ENCODE assay signal across 8 cellular contexts in the genomic region with DNA sequence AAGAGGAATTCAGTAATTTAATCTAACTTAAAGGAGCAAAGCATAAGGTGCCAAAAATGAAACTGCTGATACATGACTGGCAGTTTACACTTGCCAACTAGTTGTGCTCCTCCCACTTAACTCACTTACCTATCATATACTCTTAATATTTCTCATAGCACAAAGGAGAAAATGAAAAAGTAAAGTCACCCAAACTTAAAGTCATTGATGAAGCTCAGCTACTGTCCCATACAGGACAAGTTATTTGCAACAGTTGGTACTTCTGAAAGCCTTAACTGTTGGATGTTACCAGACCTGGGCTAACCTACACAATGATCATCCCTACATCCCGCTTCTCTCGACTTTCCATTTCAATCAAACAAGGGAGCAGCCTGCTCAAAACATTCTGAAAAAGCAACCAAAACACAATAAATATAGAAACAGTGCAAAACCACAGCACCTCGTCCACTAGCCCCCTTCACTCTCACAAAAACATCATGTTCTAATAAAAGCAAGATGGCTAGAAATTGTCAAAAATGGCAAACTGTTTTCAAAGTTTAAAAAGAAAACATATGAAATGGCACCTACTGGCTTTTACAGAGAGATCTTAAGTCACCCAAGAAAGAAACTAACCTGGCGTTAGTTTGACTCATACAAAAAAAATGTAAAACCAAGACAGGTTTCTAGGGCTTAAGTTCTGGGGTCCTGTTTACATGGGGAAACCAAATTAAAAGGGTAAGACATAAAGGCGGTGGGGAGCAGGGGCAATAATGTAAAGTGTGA. TPM values are rescaled to one million over a fixed set of nuclear protein-coding genes. Genes with fewer than 3 reads are reported as not detected.
DNase-seq lines count a peak whose midpoint lies in the region; TF ChIP-seq lines count a peak whose summit lies in the region.

No MANE protein-coding gene starts in this region.

- H3K36me3 Mint-ChIP-seq in HFFc6 (ENCODE audit: low read depth), result peaks cover 7% of the 10 kb centered on the region
- peaks cover 41% of the 10 kb centered on the region for H3K36me3 Mint-ChIP-seq in activated CD4-positive, alpha-beta memory T cell treated with anti-CD3 and anti-CD28 coated beads, Interleukin-2, amount 10 ng/mL, durations not matched to agents 7 days and 5 days (ENCODE audit: low read depth)
- peaks cover 4% of the 10 kb centered on the region for H3K36me3 Mint-ChIP-seq in glutamatergic neuron (ENCODE audit: unreplicated experiment)

- H3K4me2 ChIP-seq in BLaER1, result peak overlapping the region; percentile 90

- no peaks in the 10 kb centered on the region for H3K27me3 ChIP-seq in BLaER1

- H3K9me3 Mint-ChIP-seq in HFFc6, result no peaks in the 10 kb centered on the region
- H3K9me3 Mint-ChIP-seq in activated CD4-positive, alpha-beta memory T cell treated with anti-CD3 and anti-CD28 coated beads, Interleukin-2, amount 10 ng/mL, durations not matched to agents 7 days and 5 days, result no peaks in the 10 kb centered on the region
- peaks cover 12% of the 10 kb centered on the region for H3K9me3 Mint-ChIP-seq in glutamatergic neuron (ENCODE audit: unreplicated experiment)

- H3K27me3 Mint-ChIP-seq in HFFc6 (ENCODE audit: insufficient read depth), result peaks cover 3% of the 10 kb centered on the region; the same call in 1 of the 2 replicates
- H3K27me3 Mint-ChIP-seq in activated CD4-positive, alpha-beta memory T cell treated with anti-CD3 and anti-CD28 coated beads, Interleukin-2, amount 10 ng/mL, durations not matched to agents 7 days and 5 days, result no peaks in the 10 kb centered on the region
- peaks cover 8% of the 10 kb centered on the region for H3K27me3 Mint-ChIP-seq in glutamatergic neuron (ENCODE audit: unreplicated experiment)

- POLR2A ChIA-PET in activated CD4-positive, alpha-beta memory T cell treated with anti-CD3 and anti-CD28 coated beads, Interleukin-2, amount 10 ng/mL, durations not matched to agents 7 days and 5 days (lab: Charles Lee), result interaction anchor here (0.6 to 3.3 kb wide), 9 partner anchors 11 to 1387 kb away, joined by 3 to 55 read pairs (median 4); partner anchors contain the start of genes BCAS3, BRIP1 and INTS2

- CTCF ChIA-PET in activated CD4-positive, alpha-beta memory T cell treated with anti-CD3 and anti-CD28 coated beads, Interleukin-2, amount 10 ng/mL, durations not matched to agents 7 days and 5 days (lab: Charles Lee), result interaction anchor here (1.1 to 1.6 kb wide), 2 partner anchors 12 to 45 kb away, joined by 4 to 5 read pairs; no protein-coding TSS in a partner anchor

- H3K4me1 Mint-ChIP-seq in HFFc6 (ENCODE audit: low read depth) (peaks cover 35% of the 10 kb centered on the region), glutamatergic neuron (ENCODE audit: low read depth, unreplicated experiment) (peaks cover 24% of the 10 kb centered on the region)
- H3K4me1 Mint-ChIP-seq in activated CD4-positive, alpha-beta memory T cell treated with anti-CD3 and anti-CD28 coated beads, Interleukin-2, amount 10 ng/mL, durations not matched to agents 7 days and 5 days, result peaks cover 41% of the 10 kb centered on the region

- H3K27ac ChIP-seq in BLaER1, result peak overlapping the region; percentile 78

- TF ChIP-seq CTCF in HFFc6 (IDR thresholded peaks at IDR 0.05), result no peak
- no peak for TF ChIP-seq CTCF in glutamatergic neuron (IDR thresholded peaks at IDR 0.05; ENCODE audit: partially characterized antibody, unreplicated experiment)

- H4K20me1 ChIP-seq in BLaER1, result peaks cover 57% of the 10 kb centered on the region

- H3K4me3 Mint-ChIP-seq in HFFc6, result peak overlapping the region; percentile 96
- H3K4me3 Mint-ChIP-seq in activated CD4-positive, alpha-beta memory T cell treated with anti-CD3 and anti-CD28 coated beads, Interleukin-2, amount 10 ng/mL, durations not matched to agents 7 days and 5 days, result peak overlapping the region; percentile 94
- H3K4me3 Mint-ChIP-seq in glutamatergic neuron (ENCODE audit: unreplicated experiment), result peak overlapping the region; percentile 98

- H3K27ac Mint-ChIP-seq in HFFc6 (peak overlapping the region; percentile 81), glutamatergic neuron (ENCODE audit: unreplicated experiment) (peak overlapping the region; percentile 98)
- peak overlapping the region; percentile 93 for H3K27ac Mint-ChIP-seq in activated CD4-positive, alpha-beta memory T cell treated with anti-CD3 and anti-CD28 coated beads, Interleukin-2, amount 10 ng/mL, durations not matched to agents 7 days and 5 days

- no peak for DNase-seq in HFFc6
- no peak for DNase-seq in activated CD4-positive, alpha-beta memory T cell treated with anti-CD3 and anti-CD28 coated beads, Interleukin-2, amount 10 ng/mL, durations not matched to agents 7 days and 5 days
- no peak for DNase-seq in glutamatergic neuron
- no peak for DNase-seq in skeletal muscle cell (ENCODE audit: low read depth)
- no peak for DNase-seq in UCSD-AML1 (lab: John Stamatoyannopoulos, UW; ENCODE audit: unreplicated experiment)
- no peak for DNase-seq in GF-D8 (lab: John Stamatoyannopoulos, UW)
- DNase-seq in SHP77 (lab: John Stamatoyannopoulos, UW), result no peak

- H3K36me3 ChIP-seq in BLaER1, result peaks cover 31% of the 10 kb centered on the region

- peaks cover 34% of the 10 kb centered on the region for H3K4me1 ChIP-seq in BLaER1

- H3K4me3 ChIP-seq in BLaER1, result peak overlapping the region; percentile 98
- peak overlapping the region; percentile 94 for H3K4me3 ChIP-seq in skeletal muscle cell (ENCODE audit: low read depth, low read length)

- no peaks in the 10 kb centered on the region for H3K9me3 ChIP-seq in BLaER1

- H3K9ac ChIP-seq in BLaER1, result peak overlapping the region; percentile 100

RNA-seq across cellular contexts. Expression of gene MED13, which starts 0.9 kb away (rescaled TPM):
- total RNA-seq in HFFc6 (2021; fragmentation: NEBNext Ultra II Directional; extraction: Animal tissue kit (Norgen Biotek cat#: 25700)), result 10 to 100 TPM; 29.0 to 40.5 (median 33.6) TPM
- 10 to 100 TPM; 54.0 to 54.8 TPM for total RNA-seq in activated CD4-positive, alpha-beta memory T cell treated with anti-CD3 and anti-CD28 coated beads, Interleukin-2, amount 10 ng/mL, durations not matched to agents 7 days and 5 days
- total RNA-seq in glutamatergic neuron (ENCODE audit: unreplicated experiment), result 130 TPM
